Comparison of ENCODE assay signal across 9 cellular contexts in genomic region chr14:49594347-49595089, GRCh38. TPM values are rescaled to one million over a fixed set of nuclear protein-coding genes. Genes with fewer than 3 reads are reported as not detected.
DNase-seq lines count a peak whose midpoint lies in the region; ATAC-seq, FAIRE-seq and TF ChIP-seq lines count a peak whose summit lies in the region.
"Had no signal": no experiment of that assay in that cellular context is flagged by ENCODE, and none has a peak within 500 bp of the region (broad histone marks: within the 10 kb centered on the region; RNA-seq: fewer than 3 reads in every experiment).

No MANE protein-coding gene starts in this region.

- H3K36me3 Mint-ChIP-seq in naive B cell (no peaks in the 10 kb centered on the region), T-helper 17 cell (ENCODE audit: low read depth) (no peaks in the 10 kb centered on the region)

- no peaks in the 10 kb centered on the region for H3K9me3 ChIP-seq in T-helper 17 cell (ENCODE audit: control insufficient read depth, low read length, poor library complexity, severe bottlenecking)
- H3K9me3 ChIP-seq: body of pancreas had no signal

- H3K4me1 Mint-ChIP-seq in naive B cell (peaks cover 18 to 52% (median 40%) of the 10 kb centered on the region in 3 donors), T-helper 17 cell (peaks cover 9% of the 10 kb centered on the region)

- DNase-seq in GM12892 (ENCODE audit: insufficient read length) (no peak), dedifferentiated amniotic fluid mesenchymal stem cell (ENCODE audit: extremely low spot score) (peak; percentile 42), naive B cell (peak; percentile 33), NCI-H510A treated with DMSO at 0.1 percent for 48 hours (lab: John Stamatoyannopoulos, UW) (no peak), superior temporal gyrus (ENCODE audit: extremely low spot score) (no peak), T-helper 17 cell (no peak)

- H3K27me3 Mint-ChIP-seq in naive B cell (no peaks in the 10 kb centered on the region), T-helper 17 cell (no peaks in the 10 kb centered on the region)

- ATAC-seq in HG03442 (IDR thresholded peaks at IDR 0.05; ENCODE audit: unreplicated experiment) (peak; percentile 31), naive B cell (ENCODE audit: low read depth in 2 of 2) (peak in 1 of 2 donors; percentile 17), GM19397 (IDR thresholded peaks at IDR 0.05; ENCODE audit: unreplicated experiment) (no peak), T-helper 17 cell (no peak)
- ATAC-seq: body of pancreas had no signal

- H3K27ac Mint-ChIP-seq in naive B cell (peak overlapping the region in 4 of 6 donors; percentile 84 to 99 (median 90)), T-helper 17 cell (no peak overlapping the region)

- no peaks in the 10 kb centered on the region for H3K9me3 Mint-ChIP-seq in naive B cell

- H3K4me3 Mint-ChIP-seq in naive B cell (peak overlapping the region in 5 of 8 donors; percentile 6 to 99 (median 46)), T-helper 17 cell (no peak overlapping the region)

- peak; percentile 84 for FAIRE-seq in GM12892 (lab: Jason Lieb, UNC)

- no peak for TF ChIP-seq POLR2A in GM12892 (IDR thresholded peaks at IDR 0.05; ENCODE audit: low read depth, low read length)

RNA-seq across cellular contexts. Expression of gene LRR1, which starts 4.2 kb away (rescaled TPM):
- polyA plus RNA-seq in GM12892 (2012; ENCODE audit: missing spikeins) = 24.9 TPM
- polyA plus RNA-seq in naive B cell (ENCODE audit: low read depth in 6 of 6) = 10 to 100 TPM in 3 of 6 donors, 1 to 10 TPM in 3; 9.1 to 13.5 (median 10.1) TPM
- total RNA-seq in T-helper 17 cell = 10 to 100 TPM in 1 of 2 donors, 1 to 10 TPM in 1; 7.4 to 10.3 TPM

RNA-seq across cellular contexts. Expression of gene RPS29, which starts 8.3 kb away (rescaled TPM):
- polyA plus RNA-seq in GM12892 (2012; ENCODE audit: missing spikeins) = 10,187 TPM
- 1,000 to 10,000 TPM; 5,522 to 9,273 (median 8,580) TPM for polyA plus RNA-seq in naive B cell (ENCODE audit: low read depth in 6 of 6)
- 1,000 to 10,000 TPM; 3,969 to 4,133 TPM for total RNA-seq in T-helper 17 cell

RNA-seq across cellular contexts. Expression of gene RPL36AL, which starts 25.9 kb away (rescaled TPM):
- 499 TPM for polyA plus RNA-seq in GM12892 (2012; ENCODE audit: missing spikeins)
- polyA plus RNA-seq in naive B cell (ENCODE audit: low read depth in 6 of 6) = 100 to 1,000 TPM; 384 to 554 (median 508) TPM
- total RNA-seq in T-helper 17 cell = 100 to 1,000 TPM; 209 to 250 TPM

RNA-seq across cellular contexts. Expression of gene MGAT2, which starts 26.1 kb away (rescaled TPM):
- 0.45 TPM for polyA plus RNA-seq in GM12892 (2012; ENCODE audit: missing spikeins)
- polyA plus RNA-seq in naive B cell (ENCODE audit: low read depth in 6 of 6) = 10 to 100 TPM; 27.7 to 33.8 (median 30.0) TPM
- 10 to 100 TPM; 30.0 to 34.5 TPM for total RNA-seq in T-helper 17 cell

RNA-seq across cellular contexts. Expression of gene DNAAF2, which starts 40.5 kb away (rescaled TPM):
- polyA plus RNA-seq in GM12892 (2012; ENCODE audit: missing spikeins) = 7.4 TPM
- 10 to 100 TPM; 16.1 to 28.3 (median 24.8) TPM for polyA plus RNA-seq in naive B cell (ENCODE audit: low read depth in 6 of 6)
- 10 to 100 TPM; 25.7 to 34.0 TPM for total RNA-seq in T-helper 17 cell

Comparison
In these comparisons a context has a peak if more than half of its experiments do, and no peak if none do; other contexts are left out.
1. DNase-seq: peak in dedifferentiated amniotic fluid mesenchymal stem cell (single experiment) and naive B cell (single experiment); none in GM12892 (single experiment), NCI-H510A treated with DMSO at 0.1 percent for 48 hours (single experiment), superior temporal gyrus (single experiment) and T-helper 17 cell (0 of 3).